13 cellular contexts compared by ENCODE assay signal in genomic region chr20:32886652-32887051, GRCh38.
A peak's percentile ranks its signal among the peaks of the same experiment; 100 is the strongest.
DNase-seq lines count a peak whose midpoint lies in the region; ATAC-seq lines count a peak whose summit lies in the region.
"Had no signal": no experiment of that assay in that cellular context is flagged by ENCODE, and none has a peak within 500 bp of the region (broad histone marks: within the 10 kb centered on the region; RNA-seq: fewer than 3 reads in every experiment).

No MANE protein-coding gene starts in this region.

- H3K36me3 ChIP-seq in NT2/D1 (ENCODE audit: insufficient read depth, insufficient read length, low read length) (no peaks in the 10 kb centered on the region), iPS-15b (ENCODE audit: control insufficient read depth, insufficient read depth, low read length) (no peaks in the 10 kb centered on the region)

- no peak overlapping the region for H3K4me3 ChIP-seq in NT2/D1 (ENCODE audit: insufficient read length, low read depth)
- no peak overlapping the region for H3K4me3 ChIP-seq in iPS-15b (ENCODE audit: low read depth, low read length)
- H3K4me3 ChIP-seq: GM12878, GM23248 had no signal

- no peaks in the 10 kb centered on the region for H3K27me3 ChIP-seq in NT2/D1 (ENCODE audit: insufficient read depth, insufficient read length)
- H3K27me3 ChIP-seq in iPS-15b (ENCODE audit: control insufficient read depth, insufficient read depth, low read length), result no peaks in the 10 kb centered on the region

- H3K9me3 ChIP-seq in NT2/D1 (ENCODE audit: insufficient read depth, low read length), result no peaks in the 10 kb centered on the region
- no peaks in the 10 kb centered on the region for H3K9me3 ChIP-seq in iPS-15b (ENCODE audit: control insufficient read depth, insufficient read depth, low read length)

- DNase-seq in ELF-1 (ENCODE audit: low read depth, low spot score), result peak; percentile 31
- DNase-seq in NT2/D1 (ENCODE audit: low read depth, low spot score), result no peak
- no peak for DNase-seq in DMS79 (lab: John Stamatoyannopoulos, UW)
- no peak for DNase-seq in GOT3 (lab: John Stamatoyannopoulos, UW)
- no peak for DNase-seq in SIG-M5 (lab: John Stamatoyannopoulos, UW)
- DNase-seq: CD8-positive, alpha-beta T cell; COR-L47; DMS53; GM23248 had no signal

- ATAC-seq in GM18861 (IDR thresholded peaks at IDR 0.05; ENCODE audit: unreplicated experiment), result no peak
- ATAC-seq: CD8-positive, alpha-beta T cell; GM12878; HCT116 had no signal

- H3K9ac ChIP-seq in NT2/D1 (ENCODE audit: insufficient read length, low read depth) (peak overlapping the region; percentile 27), iPS-15b (ENCODE audit: low read depth, low read length) (peak overlapping the region; percentile 26)
- H3K9ac ChIP-seq: GM23248 had no signal

- peaks cover 6% of the 10 kb centered on the region for H3K4me1 ChIP-seq in NT2/D1 (ENCODE audit: insufficient read depth, insufficient read length)
- peaks cover 8% of the 10 kb centered on the region for H3K4me1 ChIP-seq in iPS-15b (ENCODE audit: control insufficient read depth, insufficient read depth, low read length)
